In the genomic region with DNA sequence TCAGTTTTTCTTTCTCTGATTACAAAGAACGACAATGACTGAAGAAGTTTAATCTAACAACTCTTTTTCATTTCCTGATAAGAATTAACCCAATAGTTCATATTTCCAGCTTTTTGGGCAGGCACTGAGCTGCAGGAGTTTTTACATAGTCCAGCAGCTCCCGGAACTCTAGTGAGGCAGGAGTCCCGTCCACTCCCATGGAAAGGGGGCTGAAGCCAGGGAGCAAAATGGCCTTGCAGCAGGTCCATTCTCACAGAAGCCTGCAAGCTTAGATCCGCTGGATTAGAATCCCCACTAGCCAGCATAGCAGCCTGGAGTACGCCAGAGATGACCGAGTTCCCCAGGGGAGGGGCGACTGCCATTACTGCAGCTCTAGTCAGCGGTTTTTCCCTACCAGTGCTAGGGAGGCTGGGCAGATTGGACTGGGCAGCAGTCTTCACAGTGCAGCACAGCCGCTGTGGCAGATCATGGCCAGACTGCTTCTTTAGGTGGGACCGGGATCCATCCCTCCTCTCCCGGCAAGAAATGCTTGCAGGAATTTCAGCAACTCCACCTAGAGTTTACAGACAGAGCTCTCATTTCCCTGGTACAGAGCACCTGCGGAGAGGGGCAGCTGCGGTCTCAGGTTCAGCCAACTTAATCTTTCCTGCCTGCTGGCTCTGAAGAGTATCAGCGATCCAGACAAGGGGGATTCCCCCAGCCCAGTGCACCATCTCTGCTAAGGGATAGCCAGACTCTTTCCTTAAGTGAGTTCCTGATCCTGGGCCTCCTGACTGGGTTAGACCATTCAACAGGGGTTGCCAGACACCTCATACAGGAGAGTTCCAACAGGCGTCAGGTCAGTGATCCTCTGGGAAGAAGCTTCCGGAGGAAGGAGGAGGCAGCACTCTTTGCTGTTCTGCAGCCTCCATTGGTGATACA, we compare ENCODE assay signal across 8 cellular contexts. TPM values are rescaled to one million over a fixed set of nuclear protein-coding genes. Genes with fewer than 3 reads are reported as not detected.
DNase-seq lines count a peak whose midpoint lies in the region; ATAC-seq and TF ChIP-seq lines count a peak whose summit lies in the region.

No MANE protein-coding gene starts in this region.

- TF ChIP-seq POLR2A in body of pancreas (IDR thresholded peaks at IDR 0.05) (peak in 1 of 3 donors; percentile 29), thyroid gland (IDR thresholded peaks at IDR 0.05) (no peak)

- H3K27ac ChIP-seq in body of pancreas: peak overlapping the region; percentile 78 to 87 (median 85)
- H3K27ac ChIP-seq in thyroid gland: peak overlapping the region; percentile 58 to 83 (median 64)

- peak; percentile 15 to 44 for DNase-seq in NCI-H524 (lab: John Stamatoyannopoulos, UW)
- no peak for DNase-seq in NCI-H524 treated with DMSO at 0.1 percent for 48 hours (lab: John Stamatoyannopoulos, UW)
- peak; percentile 46 for DNase-seq in NCI-H2029 treated with DMSO at 0.1 percent for 48 hours (lab: John Stamatoyannopoulos, UW)
- DNase-seq in body of pancreas: peak; percentile 34 to 58 (median 44)
- DNase-seq in left kidney (ENCODE audit: low read depth, low spot score): peak; percentile 3
- peak; percentile 1 to 5 for DNase-seq in thyroid gland
- DNase-seq in SIG-M5 treated with dmso at 0.1 percent for 504 hours (lab: John Stamatoyannopoulos, UW; ENCODE audit: unreplicated experiment): no peak

- ATAC-seq in body of pancreas (peak; percentile 70), HG02571 (IDR thresholded peaks at IDR 0.05; ENCODE audit: unreplicated experiment) (no peak)

- TF ChIP-seq CTCF in body of pancreas (IDR thresholded peaks at IDR 0.05): no peak
- no peak for TF ChIP-seq CTCF in thyroid gland (IDR thresholded peaks at IDR 0.05)

- WGBS in body of pancreas, 2 donors: 41 to 54% methylated on average over 12 to 16 of the region's 16 CpGs
- WGBS in thyroid gland, 2 donors: 61 to 65% methylated on average over 12 to 13 of the region's 16 CpGs

- no peaks in the 10 kb centered on the region for H3K9me3 ChIP-seq in body of pancreas
- no peaks in the 10 kb centered on the region for H3K9me3 ChIP-seq in thyroid gland

- H3K27me3 ChIP-seq in body of pancreas (no peaks in the 10 kb centered on the region), thyroid gland (no peaks in the 10 kb centered on the region)

- H3K36me3 ChIP-seq in body of pancreas (replicated peaks in 1 of 2; ENCODE audit: insufficient read depth in 1 of 2, low read depth in 2 of 2) (no peaks in the 10 kb centered on the region), thyroid gland (no peaks in the 10 kb centered on the region)

- peak overlapping the region; percentile 40 for H3K4me3 ChIP-seq in body of pancreas
- no peak overlapping the region for H3K4me3 ChIP-seq in thyroid gland (replicated peaks in 1 of 3)

- intact Hi-C loops in body of pancreas (cut with DNase I): no loop called here
- intact Hi-C loops in thyroid gland (cut with DNase I): no loop called here

- peaks cover 28% of the 10 kb centered on the region for H3K4me1 ChIP-seq in body of pancreas
- peaks cover 0 to 7% of the 10 kb centered on the region in 2 donors for H3K4me1 ChIP-seq in thyroid gland

RNA-seq across cellular contexts. Expression of gene CASP4, which starts 0.7 kb away (rescaled TPM):
- total RNA-seq in body of pancreas (10 to 100 TPM; 39.9 to 61.0 TPM), thyroid gland (10 to 100 TPM; 26.0 to 62.3 (median 36.4) TPM)

RNA-seq across cellular contexts. Expression of gene CASP5, which starts 53.9 kb away (rescaled TPM):
- not detected for total RNA-seq in body of pancreas
- not detected for total RNA-seq in thyroid gland

Comparison
In these comparisons a context has a peak if more than half of its experiments do, and no peak if none do; other contexts are left out.
1. DNase-seq: peak in NCI-H524 (2 of 2), NCI-H2029 treated with DMSO at 0.1 percent for 48 hours (single experiment), body of pancreas (4 of 4), left kidney (single experiment) and thyroid gland (2 of 2); none in NCI-H524 treated with DMSO at 0.1 percent for 48 hours (single experiment) and SIG-M5 treated with dmso at 0.1 percent for 504 hours (single experiment).
2. H3K4me3 ChIP-seq: peak in body of pancreas (2 of 2); none in thyroid gland (0 of 3).